In genomic region chr19:8209111-8209964, GRCh38 we compare ENCODE assay signal across 8 cellular contexts. TPM values are rescaled to one million over a fixed set of nuclear protein-coding genes. Genes with fewer than 3 reads are reported as not detected.
A peak's percentile ranks its signal among the peaks of the same experiment; 100 is the strongest.
DNase-seq lines count a peak whose midpoint lies in the region; ATAC-seq and TF ChIP-seq lines count a peak whose summit lies in the region.

Gene CERS4, plus strand, starts transcription at chr19:8209370. Its CDS starts 41,707 bp downstream, at chr19:8251077.

- no peak for TF ChIP-seq CTCF in RWPE2 (IDR thresholded peaks at IDR 0.05; ENCODE audit: poor library complexity, severe bottlenecking)
- no peak for TF ChIP-seq CTCF in subcutaneous adipose tissue (IDR thresholded peaks at IDR 0.05; ENCODE audit: low read depth)

- H3K9me3 ChIP-seq in RWPE2 (ENCODE audit: severe bottlenecking) = no peaks in the 10 kb centered on the region

- peak; percentile 62 for ATAC-seq in HG03175 (IDR thresholded peaks at IDR 0.05; ENCODE audit: unreplicated experiment)
- ATAC-seq in RWPE2 (ENCODE audit: low read depth) = peak; percentile 73

- H3K36me3 ChIP-seq in RWPE2 (ENCODE audit: low read depth) = no peaks in the 10 kb centered on the region

- no peaks in the 10 kb centered on the region for H3K4me1 ChIP-seq in RWPE2 (ENCODE audit: insufficient read depth, poor library complexity, severe bottlenecking)

- H3K27ac ChIP-seq in RWPE2 (ENCODE audit: poor library complexity, severe bottlenecking) = no peak within 1 kb of the TSS

- in situ Hi-C loops in GM18951 (cut with MboI; ENCODE audit: low sequenced_read_pairs, unreplicated experiment) = no loop called here

- H3K27me3 ChIP-seq in RWPE2 (ENCODE audit: insufficient read depth, poor library complexity, severe bottlenecking) = no peaks in the 10 kb centered on the region

- TF ChIP-seq POLR2A in GM18951 (IDR thresholded peaks at IDR 0.05; ENCODE audit: extremely low read depth, insufficient read depth, insufficient read length) = peak; percentile 73

- H3K4me3 ChIP-seq in RWPE2 (ENCODE audit: severe bottlenecking) = peak within 1 kb of the TSS; percentile 68

- DNase-seq in AG08396 (ENCODE audit: low spot score) (peak; percentile 62), RWPE2 (ENCODE audit: low spot score) (no peak), globus pallidus (ENCODE audit: low spot score) (peak; percentile 92), nucleus accumbens (lab: John Stamatoyannopoulos, UW) (peak in 54 of 56 donors; percentile 58 to 96 (median 86))
- peak; percentile 43 to 79 (median 68) for DNase-seq in activated naive CD4-positive, alpha-beta T cell (lab: John Stamatoyannopoulos, UW)

RNA-seq across cellular contexts. Expression of gene CERS4, which starts in this region (rescaled TPM):
- total RNA-seq in subcutaneous adipose tissue = 10 to 100 TPM; 10.4 to 34.3 (median 30.8) TPM
